ENCODE assay signal across 1 cellular context in the genomic region with DNA sequence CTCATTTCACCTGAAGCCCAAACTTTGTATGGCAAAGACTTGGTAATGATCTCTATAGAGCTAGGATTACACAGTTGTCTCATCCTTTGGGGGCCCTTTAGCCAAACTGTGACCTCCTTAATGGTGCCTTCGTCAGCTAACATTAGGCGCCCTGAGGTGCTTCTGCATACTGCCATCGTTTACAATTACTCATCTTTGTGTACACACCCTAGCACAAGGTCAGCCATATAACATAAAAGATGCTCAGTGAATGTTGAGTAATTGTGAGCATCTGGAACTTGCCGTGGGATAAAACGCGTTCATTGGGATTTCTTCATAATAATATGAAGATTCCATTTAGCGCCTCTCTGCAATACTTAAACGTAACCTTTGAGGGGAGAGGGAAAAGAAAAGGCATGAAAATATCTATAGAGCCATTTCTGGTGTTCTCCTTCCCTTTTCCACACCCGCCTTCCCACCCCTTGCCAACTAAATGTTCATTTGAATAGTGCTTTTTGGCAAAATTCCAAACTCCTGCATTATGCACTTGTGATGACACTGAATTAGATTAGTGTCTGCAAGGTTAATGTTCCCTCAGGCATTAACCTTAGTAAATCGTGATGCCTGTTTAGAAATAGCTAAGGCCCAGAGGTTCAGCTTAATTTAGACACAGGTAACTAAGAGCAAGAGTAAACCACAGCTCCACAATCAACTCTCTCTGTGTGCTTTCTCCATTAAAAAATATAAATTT.
TF ChIP-seq lines count a peak whose summit lies in the region.

No MANE protein-coding gene starts in this region.

TF ChIP-seq in HepG2, 621 proteins besides CTCF, POLR2A, EP300 and RAD21 (continued from another document and continues in another):
- TF ChIP-seq, protein P1, sequence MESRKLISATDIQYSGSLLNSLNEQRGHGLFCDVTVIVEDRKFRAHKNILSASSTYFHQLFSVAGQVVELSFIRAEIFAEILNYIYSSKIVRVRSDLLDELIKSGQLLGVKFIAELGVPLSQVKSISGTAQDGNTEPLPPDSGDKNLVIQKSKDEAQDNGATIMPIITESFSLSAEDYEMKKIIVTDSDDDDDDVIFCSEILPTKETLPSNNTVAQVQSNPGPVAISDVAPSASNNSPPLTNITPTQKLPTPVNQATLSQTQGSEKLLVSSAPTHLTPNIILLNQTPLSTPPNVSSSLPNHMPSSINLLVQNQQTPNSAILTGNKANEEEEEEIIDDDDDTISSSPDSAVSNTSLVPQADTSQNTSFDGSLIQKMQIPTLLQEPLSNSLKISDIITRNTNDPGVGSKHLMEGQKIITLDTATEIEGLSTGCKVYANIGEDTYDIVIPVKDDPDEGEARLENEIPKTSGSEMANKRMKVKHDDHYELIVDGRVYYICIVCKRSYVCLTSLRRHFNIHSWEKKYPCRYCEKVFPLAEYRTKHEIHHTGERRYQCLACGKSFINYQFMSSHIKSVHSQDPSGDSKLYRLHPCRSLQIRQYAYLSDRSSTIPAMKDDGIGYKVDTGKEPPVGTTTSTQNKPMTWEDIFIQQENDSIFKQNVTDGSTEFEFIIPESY (CRISPR knock-in tag; IDR thresholded peaks at IDR 0.05): no peak
- TF ChIP-seq FLYWCH1 (CRISPR knock-in tag; IDR thresholded peaks at IDR 0.05) (no peak), ZNF761 (CRISPR knock-in tag; conservative IDR thresholded peaks at IDR 0.05) (no peak), TBP (CRISPR knock-in tag; IDR thresholded peaks at IDR 0.05) (no peak), CEBPG (CRISPR knock-in tag; IDR thresholded peaks at IDR 0.05) (peak; percentile 75), FOXA3 (CRISPR knock-in tag; IDR thresholded peaks at IDR 0.05) (peak; percentile 95), SOX5 (CRISPR knock-in tag; IDR thresholded peaks at IDR 0.05; ENCODE audit: borderline replicate concordance) (peak; percentile 56; the same call in 1 of the 2 replicates), GATAD2A (CRISPR knock-in tag; IDR thresholded peaks at IDR 0.05) (peak; percentile 78), ZNF331 (CRISPR knock-in tag; IDR thresholded peaks at IDR 0.05) (peak; percentile 26; the same call in 1 of the 2 replicates), ZFP36L2 (CRISPR knock-in tag; IDR thresholded peaks at IDR 0.05) (no peak), KLF15 (CRISPR knock-in tag; IDR thresholded peaks at IDR 0.05; ENCODE audit: borderline replicate concordance) (no peak), FOXJ3 (CRISPR knock-in tag; IDR thresholded peaks at IDR 0.05; ENCODE audit: borderline replicate concordance) (no peak; the same call in 1 of the 2 replicates), GABPB1 (CRISPR knock-in tag; IDR thresholded peaks at IDR 0.05) (no peak), NFRKB (IDR thresholded peaks at IDR 0.05) (no peak), ZNF546 (CRISPR knock-in tag; conservative IDR thresholded peaks at IDR 0.05) (no peak), NFKB2 (CRISPR knock-in tag; IDR thresholded peaks at IDR 0.05; ENCODE audit: borderline replicate concordance) (no peak), SRSF1 (optimal IDR thresholded peaks at IDR 0.05; ENCODE audit: low read depth, low read length) (no peak), SIN3A (IDR thresholded peaks at IDR 0.05; ENCODE audit: borderline replicate concordance, low read depth, low read length) (no peak; the same call in 1 of the 2 replicates), CHD2 (IDR thresholded peaks at IDR 0.05; ENCODE audit: low read depth, low read length) (no peak), CENPT (CRISPR knock-in tag; IDR thresholded peaks at IDR 0.05; ENCODE audit: low read depth) (no peak), ZNF121 (CRISPR knock-in tag; IDR thresholded peaks at IDR 0.05) (no peak), ZNF292 (CRISPR knock-in tag; IDR thresholded peaks at IDR 0.05; ENCODE audit: borderline replicate concordance, low read depth) (no peak), CCDC6 (CRISPR knock-in tag; IDR thresholded peaks at IDR 0.05) (no peak), SAFB2 (CRISPR knock-in tag; IDR thresholded peaks at IDR 0.05; ENCODE audit: borderline replicate concordance, low read depth) (no peak), ZNF615 (CRISPR knock-in tag; IDR thresholded peaks at IDR 0.05; ENCODE audit: borderline replicate concordance) (no peak), MTA3 (CRISPR knock-in tag; IDR thresholded peaks at IDR 0.05) (no peak), PLRG1 (conservative IDR thresholded peaks at IDR 0.05) (no peak), CREB1 (IDR thresholded peaks at IDR 0.05) (no peak), CREB1 (CRISPR knock-in tag; IDR thresholded peaks at IDR 0.05) (peak; percentile 71), ZNF773 (CRISPR knock-in tag; IDR thresholded peaks at IDR 0.05; ENCODE audit: borderline replicate concordance) (no peak), RFX5 (IDR thresholded peaks at IDR 0.05; ENCODE audit: low read depth, low read length) (no peak), ZNF572 (CRISPR knock-in tag; IDR thresholded peaks at IDR 0.05) (no peak)
- TF ChIP-seq, protein P2, sequence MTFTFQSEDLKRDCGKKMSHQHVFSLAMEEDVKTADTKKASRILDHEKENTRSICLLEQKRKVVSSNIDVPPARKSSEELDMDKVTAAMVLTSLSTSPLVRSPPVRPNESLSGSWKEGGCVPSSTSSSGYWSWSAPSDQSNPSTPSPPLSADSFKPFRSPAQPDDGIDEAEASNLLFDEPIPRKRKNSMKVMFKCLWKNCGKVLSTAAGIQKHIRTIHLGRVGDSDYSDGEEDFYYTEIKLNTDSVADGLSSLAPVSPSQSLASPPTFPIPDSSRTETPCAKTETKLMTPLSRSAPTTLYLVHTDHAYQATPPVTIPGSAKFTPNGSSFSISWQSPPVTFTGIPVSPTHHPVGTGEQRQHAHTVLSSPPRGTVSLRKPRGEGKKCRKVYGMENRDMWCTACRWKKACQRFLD (CRISPR knock-in tag; IDR thresholded peaks at IDR 0.05; ENCODE audit: borderline replicate concordance): no peak
- TF ChIP-seq, protein P3, sequence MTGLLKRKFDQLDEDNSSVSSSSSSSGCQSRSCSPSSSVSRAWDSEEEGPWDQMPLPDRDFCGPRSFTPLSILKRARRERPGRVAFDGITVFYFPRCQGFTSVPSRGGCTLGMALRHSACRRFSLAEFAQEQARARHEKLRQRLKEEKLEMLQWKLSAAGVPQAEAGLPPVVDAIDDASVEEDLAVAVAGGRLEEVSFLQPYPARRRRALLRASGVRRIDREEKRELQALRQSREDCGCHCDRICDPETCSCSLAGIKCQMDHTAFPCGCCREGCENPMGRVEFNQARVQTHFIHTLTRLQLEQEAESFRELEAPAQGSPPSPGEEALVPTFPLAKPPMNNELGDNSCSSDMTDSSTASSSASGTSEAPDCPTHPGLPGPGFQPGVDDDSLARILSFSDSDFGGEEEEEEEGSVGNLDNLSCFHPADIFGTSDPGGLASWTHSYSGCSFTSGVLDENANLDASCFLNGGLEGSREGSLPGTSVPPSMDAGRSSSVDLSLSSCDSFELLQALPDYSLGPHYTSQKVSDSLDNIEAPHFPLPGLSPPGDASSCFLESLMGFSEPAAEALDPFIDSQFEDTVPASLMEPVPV (CRISPR knock-in tag; IDR thresholded peaks at IDR 0.05): no peak
- TF ChIP-seq, protein P4, sequence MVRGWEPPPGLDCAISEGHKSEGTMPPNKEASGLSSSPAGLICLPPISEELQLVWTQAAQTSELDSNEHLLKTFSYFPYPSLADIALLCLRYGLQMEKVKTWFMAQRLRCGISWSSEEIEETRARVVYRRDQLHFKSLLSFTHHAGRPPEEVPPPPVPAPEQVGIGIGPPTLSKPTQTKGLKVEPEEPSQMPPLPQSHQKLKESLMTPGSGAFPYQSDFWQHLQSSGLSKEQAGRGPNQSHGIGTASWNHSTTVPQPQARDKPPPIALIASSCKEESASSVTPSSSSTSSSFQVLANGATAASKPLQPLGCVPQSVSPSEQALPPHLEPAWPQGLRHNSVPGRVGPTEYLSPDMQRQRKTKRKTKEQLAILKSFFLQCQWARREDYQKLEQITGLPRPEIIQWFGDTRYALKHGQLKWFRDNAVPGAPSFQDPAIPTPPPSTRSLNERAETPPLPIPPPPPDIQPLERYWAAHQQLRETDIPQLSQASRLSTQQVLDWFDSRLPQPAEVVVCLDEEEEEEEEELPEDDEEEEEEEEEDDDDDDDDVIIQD (CRISPR knock-in tag; IDR thresholded peaks at IDR 0.05; ENCODE audit: low read depth): no peak
- TF ChIP-seq, protein P5, sequence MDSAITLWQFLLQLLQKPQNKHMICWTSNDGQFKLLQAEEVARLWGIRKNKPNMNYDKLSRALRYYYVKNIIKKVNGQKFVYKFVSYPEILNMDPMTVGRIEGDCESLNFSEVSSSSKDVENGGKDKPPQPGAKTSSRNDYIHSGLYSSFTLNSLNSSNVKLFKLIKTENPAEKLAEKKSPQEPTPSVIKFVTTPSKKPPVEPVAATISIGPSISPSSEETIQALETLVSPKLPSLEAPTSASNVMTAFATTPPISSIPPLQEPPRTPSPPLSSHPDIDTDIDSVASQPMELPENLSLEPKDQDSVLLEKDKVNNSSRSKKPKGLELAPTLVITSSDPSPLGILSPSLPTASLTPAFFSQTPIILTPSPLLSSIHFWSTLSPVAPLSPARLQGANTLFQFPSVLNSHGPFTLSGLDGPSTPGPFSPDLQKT (CRISPR knock-in tag; IDR thresholded peaks at IDR 0.05; ENCODE audit: borderline replicate concordance): no peak
- TF ChIP-seq, protein P6, sequence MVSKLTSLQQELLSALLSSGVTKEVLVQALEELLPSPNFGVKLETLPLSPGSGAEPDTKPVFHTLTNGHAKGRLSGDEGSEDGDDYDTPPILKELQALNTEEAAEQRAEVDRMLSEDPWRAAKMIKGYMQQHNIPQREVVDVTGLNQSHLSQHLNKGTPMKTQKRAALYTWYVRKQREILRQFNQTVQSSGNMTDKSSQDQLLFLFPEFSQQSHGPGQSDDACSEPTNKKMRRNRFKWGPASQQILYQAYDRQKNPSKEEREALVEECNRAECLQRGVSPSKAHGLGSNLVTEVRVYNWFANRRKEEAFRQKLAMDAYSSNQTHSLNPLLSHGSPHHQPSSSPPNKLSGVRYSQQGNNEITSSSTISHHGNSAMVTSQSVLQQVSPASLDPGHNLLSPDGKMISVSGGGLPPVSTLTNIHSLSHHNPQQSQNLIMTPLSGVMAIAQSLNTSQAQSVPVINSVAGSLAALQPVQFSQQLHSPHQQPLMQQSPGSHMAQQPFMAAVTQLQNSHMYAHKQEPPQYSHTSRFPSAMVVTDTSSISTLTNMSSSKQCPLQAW (CRISPR knock-in tag; IDR thresholded peaks at IDR 0.05): 0 out of 2 replicates have a peak, but pooled peaks have one; percentile 1
- TF ChIP-seq, protein P7, sequence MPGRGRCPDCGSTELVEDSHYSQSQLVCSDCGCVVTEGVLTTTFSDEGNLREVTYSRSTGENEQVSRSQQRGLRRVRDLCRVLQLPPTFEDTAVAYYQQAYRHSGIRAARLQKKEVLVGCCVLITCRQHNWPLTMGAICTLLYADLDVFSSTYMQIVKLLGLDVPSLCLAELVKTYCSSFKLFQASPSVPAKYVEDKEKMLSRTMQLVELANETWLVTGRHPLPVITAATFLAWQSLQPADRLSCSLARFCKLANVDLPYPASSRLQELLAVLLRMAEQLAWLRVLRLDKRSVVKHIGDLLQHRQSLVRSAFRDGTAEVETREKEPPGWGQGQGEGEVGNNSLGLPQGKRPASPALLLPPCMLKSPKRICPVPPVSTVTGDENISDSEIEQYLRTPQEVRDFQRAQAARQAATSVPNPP (CRISPR knock-in tag; IDR thresholded peaks at IDR 0.05): no peak
- TF ChIP-seq, protein P8, sequence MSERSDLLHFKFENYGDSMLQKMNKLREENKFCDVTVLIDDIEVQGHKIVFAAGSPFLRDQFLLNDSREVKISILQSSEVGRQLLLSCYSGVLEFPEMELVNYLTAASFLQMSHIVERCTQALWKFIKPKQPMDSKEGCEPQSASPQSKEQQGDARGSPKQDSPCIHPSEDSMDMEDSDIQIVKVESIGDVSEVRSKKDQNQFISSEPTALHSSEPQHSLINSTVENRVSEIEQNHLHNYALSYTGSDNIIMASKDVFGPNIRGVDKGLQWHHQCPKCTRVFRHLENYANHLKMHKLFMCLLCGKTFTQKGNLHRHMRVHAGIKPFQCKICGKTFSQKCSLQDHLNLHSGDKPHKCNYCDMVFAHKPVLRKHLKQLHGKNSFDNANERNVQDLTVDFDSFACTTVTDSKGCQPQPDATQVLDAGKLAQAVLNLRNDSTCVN (CRISPR knock-in tag; IDR thresholded peaks at IDR 0.05; ENCODE audit: borderline replicate concordance): no peak
- TF ChIP-seq, protein P9, sequence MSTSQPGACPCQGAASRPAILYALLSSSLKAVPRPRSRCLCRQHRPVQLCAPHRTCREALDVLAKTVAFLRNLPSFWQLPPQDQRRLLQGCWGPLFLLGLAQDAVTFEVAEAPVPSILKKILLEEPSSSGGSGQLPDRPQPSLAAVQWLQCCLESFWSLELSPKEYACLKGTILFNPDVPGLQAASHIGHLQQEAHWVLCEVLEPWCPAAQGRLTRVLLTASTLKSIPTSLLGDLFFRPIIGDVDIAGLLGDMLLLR (CRISPR knock-in tag; IDR thresholded peaks at IDR 0.05): no peak
- TF ChIP-seq, protein P10, sequence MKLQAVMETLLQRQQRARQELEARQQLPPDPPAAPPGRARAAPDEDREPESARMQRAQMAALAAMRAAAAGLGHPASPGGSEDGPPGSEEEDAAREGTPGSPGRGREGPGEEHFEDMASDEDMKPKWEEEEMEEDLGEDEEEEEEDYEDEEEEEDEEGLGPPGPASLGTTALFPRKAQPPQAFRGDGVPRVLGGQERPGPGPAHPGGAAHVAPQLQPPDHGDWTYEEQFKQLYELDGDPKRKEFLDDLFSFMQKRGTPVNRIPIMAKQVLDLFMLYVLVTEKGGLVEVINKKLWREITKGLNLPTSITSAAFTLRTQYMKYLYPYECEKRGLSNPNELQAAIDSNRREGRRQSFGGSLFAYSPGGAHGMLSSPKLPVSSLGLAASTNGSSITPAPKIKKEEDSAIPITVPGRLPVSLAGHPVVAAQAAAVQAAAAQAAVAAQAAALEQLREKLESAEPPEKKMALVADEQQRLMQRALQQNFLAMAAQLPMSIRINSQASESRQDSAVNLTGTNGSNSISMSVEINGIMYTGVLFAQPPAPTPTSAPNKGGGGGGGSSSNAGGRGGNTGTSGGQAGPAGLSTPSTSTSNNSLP (IDR thresholded peaks at IDR 0.05; ENCODE audit: low read depth, low read length): peak; percentile 70; the same call in 1 of the 2 replicates
- TF ChIP-seq, protein P11, sequence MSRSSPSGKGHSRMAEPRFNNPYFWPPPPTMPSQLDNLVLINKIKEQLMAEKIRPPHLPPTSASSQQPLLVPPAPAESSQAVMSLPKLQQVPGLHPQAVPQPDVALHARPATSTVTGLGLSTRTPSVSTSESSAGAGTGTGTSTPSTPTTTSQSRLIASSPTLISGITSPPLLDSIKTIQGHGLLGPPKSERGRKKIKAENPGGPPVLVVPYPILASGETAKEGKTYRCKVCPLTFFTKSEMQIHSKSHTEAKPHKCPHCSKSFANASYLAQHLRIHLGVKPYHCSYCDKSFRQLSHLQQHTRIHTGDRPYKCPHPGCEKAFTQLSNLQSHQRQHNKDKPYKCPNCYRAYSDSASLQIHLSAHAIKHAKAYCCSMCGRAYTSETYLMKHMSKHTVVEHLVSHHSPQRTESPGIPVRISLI (CRISPR knock-in tag; IDR thresholded peaks at IDR 0.05; ENCODE audit: borderline replicate concordance): no peak
- TF ChIP-seq, protein P12, sequence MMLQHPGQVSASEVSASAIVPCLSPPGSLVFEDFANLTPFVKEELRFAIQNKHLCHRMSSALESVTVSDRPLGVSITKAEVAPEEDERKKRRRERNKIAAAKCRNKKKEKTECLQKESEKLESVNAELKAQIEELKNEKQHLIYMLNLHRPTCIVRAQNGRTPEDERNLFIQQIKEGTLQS (CRISPR knock-in tag; IDR thresholded peaks at IDR 0.05): 0 out of 2 replicates have a peak, but pooled peaks have one; percentile 62
- TF ChIP-seq, protein P13, sequence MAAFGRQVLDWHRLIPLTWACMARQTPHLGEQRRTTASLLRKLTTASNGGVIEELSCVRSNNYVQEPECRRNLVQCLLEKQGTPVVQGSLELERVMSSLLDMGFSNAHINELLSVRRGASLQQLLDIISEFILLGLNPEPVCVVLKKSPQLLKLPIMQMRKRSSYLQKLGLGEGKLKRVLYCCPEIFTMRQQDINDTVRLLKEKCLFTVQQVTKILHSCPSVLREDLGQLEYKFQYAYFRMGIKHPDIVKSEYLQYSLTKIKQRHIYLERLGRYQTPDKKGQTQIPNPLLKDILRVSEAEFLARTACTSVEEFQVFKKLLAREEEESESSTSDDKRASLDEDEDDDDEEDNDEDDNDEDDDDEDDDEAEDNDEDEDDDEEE (CRISPR knock-in tag; IDR thresholded peaks at IDR 0.05): no peak
